Comparison of ENCODE assay signal across 1 cellular context in the genomic region with DNA sequence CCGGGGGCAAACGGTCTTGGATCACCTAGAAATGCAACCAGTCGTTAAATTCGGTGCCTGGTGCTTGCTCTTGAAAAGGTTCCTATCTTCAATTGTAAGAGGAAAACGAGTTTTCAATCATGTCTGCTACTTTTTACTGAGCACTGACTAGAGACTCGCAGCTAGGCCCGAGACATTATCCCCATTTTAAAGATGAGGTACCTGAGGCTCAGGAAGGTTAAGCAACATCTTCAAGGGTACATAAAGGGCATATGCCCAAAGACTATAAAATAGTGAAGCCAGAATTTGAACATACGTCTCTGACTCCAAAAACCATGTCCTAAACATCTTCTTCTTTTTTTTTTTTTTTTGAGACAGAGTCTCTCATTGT.
TF ChIP-seq lines count a peak whose summit lies in the region.

No MANE protein-coding gene starts in this region.

TF ChIP-seq in GM12878, 131 proteins besides CTCF, POLR2A, EP300 and RAD21:
- TF ChIP-seq, protein P1, sequence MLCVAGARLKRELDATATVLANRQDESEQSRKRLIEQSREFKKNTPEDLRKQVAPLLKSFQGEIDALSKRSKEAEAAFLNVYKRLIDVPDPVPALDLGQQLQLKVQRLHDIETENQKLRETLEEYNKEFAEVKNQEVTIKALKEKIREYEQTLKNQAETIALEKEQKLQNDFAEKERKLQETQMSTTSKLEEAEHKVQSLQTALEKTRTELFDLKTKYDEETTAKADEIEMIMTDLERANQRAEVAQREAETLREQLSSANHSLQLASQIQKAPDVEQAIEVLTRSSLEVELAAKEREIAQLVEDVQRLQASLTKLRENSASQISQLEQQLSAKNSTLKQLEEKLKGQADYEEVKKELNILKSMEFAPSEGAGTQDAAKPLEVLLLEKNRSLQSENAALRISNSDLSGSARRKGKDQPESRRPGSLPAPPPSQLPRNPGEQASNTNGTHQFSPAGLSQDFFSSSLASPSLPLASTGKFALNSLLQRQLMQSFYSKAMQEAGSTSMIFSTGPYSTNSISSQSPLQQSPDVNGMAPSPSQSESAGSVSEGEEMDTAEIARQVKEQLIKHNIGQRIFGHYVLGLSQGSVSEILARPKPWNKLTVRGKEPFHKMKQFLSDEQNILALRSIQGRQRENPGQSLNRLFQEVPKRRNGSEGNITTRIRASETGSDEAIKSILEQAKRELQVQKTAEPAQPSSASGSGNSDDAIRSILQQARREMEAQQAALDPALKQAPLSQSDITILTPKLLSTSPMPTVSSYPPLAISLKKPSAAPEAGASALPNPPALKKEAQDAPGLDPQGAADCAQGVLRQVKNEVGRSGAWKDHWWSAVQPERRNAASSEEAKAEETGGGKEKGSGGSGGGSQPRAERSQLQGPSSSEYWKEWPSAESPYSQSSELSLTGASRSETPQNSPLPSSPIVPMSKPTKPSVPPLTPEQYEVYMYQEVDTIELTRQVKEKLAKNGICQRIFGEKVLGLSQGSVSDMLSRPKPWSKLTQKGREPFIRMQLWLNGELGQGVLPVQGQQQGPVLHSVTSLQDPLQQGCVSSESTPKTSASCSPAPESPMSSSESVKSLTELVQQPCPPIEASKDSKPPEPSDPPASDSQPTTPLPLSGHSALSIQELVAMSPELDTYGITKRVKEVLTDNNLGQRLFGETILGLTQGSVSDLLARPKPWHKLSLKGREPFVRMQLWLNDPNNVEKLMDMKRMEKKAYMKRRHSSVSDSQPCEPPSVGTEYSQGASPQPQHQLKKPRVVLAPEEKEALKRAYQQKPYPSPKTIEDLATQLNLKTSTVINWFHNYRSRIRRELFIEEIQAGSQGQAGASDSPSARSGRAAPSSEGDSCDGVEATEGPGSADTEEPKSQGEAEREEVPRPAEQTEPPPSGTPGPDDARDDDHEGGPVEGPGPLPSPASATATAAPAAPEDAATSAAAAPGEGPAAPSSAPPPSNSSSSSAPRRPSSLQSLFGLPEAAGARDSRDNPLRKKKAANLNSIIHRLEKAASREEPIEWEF (IDR thresholded peaks at IDR 0.05; ENCODE audit: insufficient replicate concordance, low read depth, low read length): no peak
- TF ChIP-seq, protein P2, sequence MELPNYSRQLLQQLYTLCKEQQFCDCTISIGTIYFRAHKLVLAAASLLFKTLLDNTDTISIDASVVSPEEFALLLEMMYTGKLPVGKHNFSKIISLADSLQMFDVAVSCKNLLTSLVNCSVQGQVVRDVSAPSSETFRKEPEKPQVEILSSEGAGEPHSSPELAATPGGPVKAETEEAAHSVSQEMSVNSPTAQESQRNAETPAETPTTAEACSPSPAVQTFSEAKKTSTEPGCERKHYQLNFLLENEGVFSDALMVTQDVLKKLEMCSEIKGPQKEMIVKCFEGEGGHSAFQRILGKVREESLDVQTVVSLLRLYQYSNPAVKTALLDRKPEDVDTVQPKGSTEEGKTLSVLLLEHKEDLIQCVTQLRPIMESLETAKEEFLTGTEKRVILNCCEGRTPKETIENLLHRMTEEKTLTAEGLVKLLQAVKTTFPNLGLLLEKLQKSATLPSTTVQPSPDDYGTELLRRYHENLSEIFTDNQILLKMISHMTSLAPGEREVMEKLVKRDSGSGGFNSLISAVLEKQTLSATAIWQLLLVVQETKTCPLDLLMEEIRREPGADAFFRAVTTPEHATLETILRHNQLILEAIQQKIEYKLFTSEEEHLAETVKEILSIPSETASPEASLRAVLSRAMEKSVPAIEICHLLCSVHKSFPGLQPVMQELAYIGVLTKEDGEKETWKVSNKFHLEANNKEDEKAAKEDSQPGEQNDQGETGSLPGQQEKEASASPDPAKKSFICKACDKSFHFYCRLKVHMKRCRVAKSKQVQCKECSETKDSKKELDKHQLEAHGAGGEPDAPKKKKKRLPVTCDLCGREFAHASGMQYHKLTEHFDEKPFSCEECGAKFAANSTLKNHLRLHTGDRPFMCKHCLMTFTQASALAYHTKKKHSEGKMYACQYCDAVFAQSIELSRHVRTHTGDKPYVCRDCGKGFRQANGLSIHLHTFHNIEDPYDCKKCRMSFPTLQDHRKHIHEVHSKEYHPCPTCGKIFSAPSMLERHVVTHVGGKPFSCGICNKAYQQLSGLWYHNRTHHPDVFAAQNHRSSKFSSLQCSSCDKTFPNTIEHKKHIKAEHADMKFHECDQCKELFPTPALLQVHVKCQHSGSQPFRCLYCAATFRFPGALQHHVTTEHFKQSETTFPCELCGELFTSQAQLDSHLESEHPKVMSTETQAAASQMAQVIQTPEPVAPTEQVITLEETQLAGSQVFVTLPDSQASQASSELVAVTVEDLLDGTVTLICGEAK (IDR thresholded peaks at IDR 0.05; ENCODE audit: borderline replicate concordance): no peak
- TF ChIP-seq MTA3 (IDR thresholded peaks at IDR 0.05; ENCODE audit: borderline replicate concordance, low read length) (no peak), ZNF24 (IDR thresholded peaks at IDR 0.05) (no peak), CHD4 (IDR thresholded peaks at IDR 0.05) (no peak), RUNX3 (IDR thresholded peaks at IDR 0.05; ENCODE audit: low read length) (no peak), MEF2B (IDR thresholded peaks at IDR 0.05; ENCODE audit: partially characterized antibody, poor library complexity, severe bottlenecking) (no peak), SMC3 (IDR thresholded peaks at IDR 0.05; ENCODE audit: borderline replicate concordance, low read length) (no peak), GATAD2B (conservative IDR thresholded peaks at IDR 0.05; ENCODE audit: low read depth) (no peak), SMAD1 (IDR thresholded peaks at IDR 0.05; ENCODE audit: low read depth, partially characterized antibody) (no peak)
